8 cellular contexts compared by ENCODE assay signal in the genomic region with DNA sequence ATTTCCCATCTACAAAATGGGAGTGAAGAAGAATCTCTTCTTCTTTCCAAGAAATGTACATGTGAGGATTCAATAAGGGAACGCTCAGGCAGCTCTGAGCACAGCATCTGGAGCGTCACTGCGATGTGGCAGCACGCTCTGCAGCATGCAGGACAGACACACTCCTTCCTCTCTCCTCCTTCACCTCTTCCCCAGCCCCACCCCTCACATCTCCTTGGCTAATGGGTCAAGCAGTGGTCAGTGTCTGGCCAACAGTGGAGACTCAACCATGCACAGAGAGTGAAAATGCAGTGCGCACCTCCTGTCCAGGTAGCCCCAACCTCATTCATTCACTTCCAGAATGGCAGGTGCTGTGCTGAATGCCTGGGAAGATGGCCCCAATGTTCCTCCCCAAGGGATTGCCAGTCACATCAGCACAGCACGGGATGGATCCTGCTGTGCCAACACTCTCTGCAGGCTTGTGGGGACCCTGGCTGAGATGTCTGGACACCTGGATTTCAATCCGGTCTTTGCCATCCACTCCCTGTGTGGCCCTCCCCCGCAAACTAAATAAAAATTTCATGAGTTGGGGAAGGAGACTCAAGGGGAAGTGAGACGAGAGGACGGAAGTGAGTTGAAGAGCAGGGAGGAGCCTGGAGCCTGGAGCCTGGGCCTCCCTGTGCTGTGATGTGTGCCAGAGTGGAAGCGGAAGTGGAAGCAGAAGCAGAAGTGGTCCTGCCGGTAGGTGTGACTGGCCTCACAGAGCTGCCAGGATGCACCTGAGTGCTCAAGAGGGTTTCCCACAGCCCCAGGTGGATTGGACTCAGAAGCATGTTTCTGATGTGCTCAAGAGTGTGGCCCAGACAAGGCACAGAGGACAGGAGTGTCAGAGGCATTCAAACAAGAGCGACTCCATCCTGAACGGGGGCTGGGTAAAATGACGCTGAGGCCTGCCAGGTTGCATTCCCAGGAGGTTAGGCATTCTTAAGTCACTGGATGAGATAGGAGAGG.
DNase-seq lines count a peak whose midpoint lies in the region; ATAC-seq lines count a peak whose summit lies in the region.

No MANE protein-coding gene starts in this region.

- H3K4me1 Mint-ChIP-seq in stimulated activated naive CD8-positive, alpha-beta T cell treated with anti-CD3 and anti-CD28 coated beads, Interleukin-15, amount 100 ng/mL, for 72 hours: peaks cover 16% of the 10 kb centered on the region
- H3K4me1 Mint-ChIP-seq in effector memory CD8-positive, alpha-beta T cell (ENCODE audit: low read depth in 2 of 2): peaks cover 0 to 4% of the 10 kb centered on the region in 2 donors

- ATAC-seq in stimulated activated naive CD8-positive, alpha-beta T cell treated with anti-CD3 and anti-CD28 coated beads, Interleukin-15, Interleukin-2, amounts not matched to agents 100 U/mL and 50 U/mL, for 24 hours: peak; percentile 58
- no peak for ATAC-seq in stimulated activated naive CD8-positive, alpha-beta T cell treated with anti-CD3 and anti-CD28 coated beads, Interleukin-15, amount 100 ng/mL, for 72 hours
- ATAC-seq in HG03571 (IDR thresholded peaks at IDR 0.05; ENCODE audit: unreplicated experiment): peak; percentile 75
- ATAC-seq in effector memory CD8-positive, alpha-beta T cell (replicated peaks): peak; percentile 72

- peak; percentile 28 for DNase-seq in stimulated activated naive CD8-positive, alpha-beta T cell treated with anti-CD3 and anti-CD28 coated beads, Interleukin-15, Interleukin-2, amounts not matched to agents 100 U/mL and 50 U/mL, for 24 hours
- no peak for DNase-seq in stimulated activated naive CD8-positive, alpha-beta T cell treated with anti-CD3 and anti-CD28 coated beads, Interleukin-15, amount 100 ng/mL, for 72 hours
- DNase-seq in effector memory CD8-positive, alpha-beta T cell: no peak
- DNase-seq in ureter (ENCODE audit: low spot score) (peak; percentile 43), cerebellar cortex (ENCODE audit: low spot score) (no peak), NCI-H446 treated with DMSO at 0.1 percent for 48 hours (lab: John Stamatoyannopoulos, UW) (no peak), NCI-H524 (lab: John Stamatoyannopoulos, UW) (no peak)

- H3K27me3 Mint-ChIP-seq in stimulated activated naive CD8-positive, alpha-beta T cell treated with anti-CD3 and anti-CD28 coated beads, Interleukin-15, amount 100 ng/mL, for 72 hours: peaks cover 44% of the 10 kb centered on the region
- peaks cover 58 to 77% of the 10 kb centered on the region in 2 donors for H3K27me3 Mint-ChIP-seq in effector memory CD8-positive, alpha-beta T cell

- H3K9me3 Mint-ChIP-seq in stimulated activated naive CD8-positive, alpha-beta T cell treated with anti-CD3 and anti-CD28 coated beads, Interleukin-15, amount 100 ng/mL, for 72 hours: no peaks in the 10 kb centered on the region
- H3K9me3 Mint-ChIP-seq in effector memory CD8-positive, alpha-beta T cell: no peaks in the 10 kb centered on the region

- H3K36me3 Mint-ChIP-seq in effector memory CD8-positive, alpha-beta T cell (ENCODE audit: insufficient read depth): no peaks in the 10 kb centered on the region

- no peak overlapping the region for H3K27ac Mint-ChIP-seq in stimulated activated naive CD8-positive, alpha-beta T cell treated with anti-CD3 and anti-CD28 coated beads, Interleukin-15, amount 100 ng/mL, for 72 hours
- no peak overlapping the region for H3K27ac Mint-ChIP-seq in effector memory CD8-positive, alpha-beta T cell

- H3K4me3 Mint-ChIP-seq in stimulated activated naive CD8-positive, alpha-beta T cell treated with anti-CD3 and anti-CD28 coated beads, Interleukin-15, amount 100 ng/mL, for 72 hours: no peak overlapping the region
- no peak overlapping the region for H3K4me3 Mint-ChIP-seq in effector memory CD8-positive, alpha-beta T cell

Comparison
In these comparisons a context has a peak if more than half of its experiments do, and no peak if none do; other contexts are left out.
1. DNase-seq: peak in stimulated activated naive CD8-positive, alpha-beta T cell treated with anti-CD3 and anti-CD28 coated beads, Interleukin-15, Interleukin-2, amounts not matched to agents 100 U/mL and 50 U/mL, for 24 hours (single experiment) and ureter (single experiment); none in stimulated activated naive CD8-positive, alpha-beta T cell treated with anti-CD3 and anti-CD28 coated beads, Interleukin-15, amount 100 ng/mL, for 72 hours (0 of 2), effector memory CD8-positive, alpha-beta T cell (0 of 3), cerebellar cortex (single experiment), NCI-H446 treated with DMSO at 0.1 percent for 48 hours (single experiment) and NCI-H524 (0 of 2).